In the genomic region with DNA sequence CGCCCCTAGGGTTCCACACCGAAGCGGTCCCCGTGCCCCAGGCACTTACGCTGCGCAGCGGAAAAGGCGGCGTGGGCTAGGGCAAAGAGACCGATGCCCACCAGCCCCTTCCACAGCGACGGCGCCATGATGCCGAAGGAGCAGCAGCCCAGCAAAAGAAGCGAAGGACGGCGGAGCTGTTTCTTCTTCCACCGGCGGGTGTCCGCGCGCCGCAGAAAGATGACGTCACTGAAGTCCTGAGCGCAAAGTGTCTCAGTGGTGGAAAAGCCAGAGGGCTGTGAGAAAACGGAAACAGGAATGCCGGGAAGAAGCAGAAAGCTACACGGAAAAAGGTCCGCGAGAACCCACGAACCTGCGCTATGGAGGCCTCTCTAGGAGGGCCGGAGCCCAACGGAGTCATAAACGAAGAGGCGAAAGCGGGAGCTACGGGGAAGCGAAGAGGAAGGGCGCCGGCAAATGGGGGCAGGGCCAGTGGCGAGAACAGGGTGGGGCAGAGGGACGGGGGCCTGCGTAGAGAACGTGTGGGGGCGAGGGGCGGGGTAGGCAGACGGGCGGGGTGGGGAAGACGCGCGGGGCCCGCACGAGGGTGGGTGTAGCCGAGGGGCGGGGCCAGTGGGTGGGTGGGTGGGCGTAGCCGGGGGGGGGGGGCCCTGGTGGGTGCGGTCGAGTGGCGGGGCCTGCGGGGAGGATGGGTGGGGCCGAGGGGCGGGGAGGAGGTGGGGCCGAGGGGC, we compare ENCODE assay signal across 1 cellular context.
TF ChIP-seq lines count a peak whose summit lies in the region.

A gene (minus strand): TSS at position 441 of the 731 bp plus-strand sequence. CDS start 313 bp downstream, at position 128.

TF ChIP-seq in HEK293, 187 proteins besides CTCF, POLR2A, EP300 and RAD21 (continued from another document and continues in another):
- TF ChIP-seq ZNF169 (tag by site-specific recombination; IDR thresholded peaks at IDR 0.05) = no peak
- TF ChIP-seq ZSCAN23 (tag by site-specific recombination; IDR thresholded peaks at IDR 0.05) = peak; percentile 40; the same call in 1 of the 2 replicates
- TF ChIP-seq, protein P1, sequence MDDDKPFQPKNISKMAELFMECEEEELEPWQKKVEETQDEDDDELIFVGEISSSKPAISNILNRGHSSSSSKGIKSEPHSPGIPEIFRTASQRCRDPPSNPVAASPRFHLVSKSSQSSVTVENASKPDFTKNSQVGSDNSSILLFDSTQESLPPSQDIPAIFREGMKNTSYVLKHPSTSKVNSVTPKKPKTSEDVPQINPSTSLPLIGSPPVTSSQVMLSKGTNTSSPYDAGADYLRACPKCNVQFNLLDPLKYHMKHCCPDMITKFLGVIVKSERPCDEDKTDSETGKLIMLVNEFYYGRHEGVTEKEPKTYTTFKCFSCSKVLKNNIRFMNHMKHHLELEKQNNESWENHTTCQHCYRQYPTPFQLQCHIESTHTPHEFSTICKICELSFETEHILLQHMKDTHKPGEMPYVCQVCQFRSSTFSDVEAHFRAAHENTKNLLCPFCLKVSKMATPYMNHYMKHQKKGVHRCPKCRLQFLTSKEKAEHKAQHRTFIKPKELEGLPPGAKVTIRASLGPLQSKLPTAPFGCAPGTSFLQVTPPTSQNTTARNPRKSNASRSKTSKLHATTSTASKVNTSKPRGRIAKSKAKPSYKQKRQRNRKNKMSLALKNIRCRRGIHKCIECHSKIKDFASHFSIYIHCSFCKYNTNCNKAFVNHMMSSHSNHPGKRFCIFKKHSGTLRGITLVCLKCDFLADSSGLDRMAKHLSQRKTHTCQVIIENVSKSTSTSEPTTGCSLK (tag by site-specific recombination; IDR thresholded peaks at IDR 0.05) = no peak
- TF ChIP-seq ZNF19 (tag by site-specific recombination; IDR thresholded peaks at IDR 0.05; ENCODE audit: low read depth) = no peak
- TF ChIP-seq KLF9 (tag by site-specific recombination; IDR thresholded peaks at IDR 0.05; ENCODE audit: low read depth) = peak; percentile 71
- TF ChIP-seq ZIC2 (tag by site-specific recombination; IDR thresholded peaks at IDR 0.05) = peak; percentile 53; the same call in 1 of the 2 replicates
- TF ChIP-seq, protein P2, sequence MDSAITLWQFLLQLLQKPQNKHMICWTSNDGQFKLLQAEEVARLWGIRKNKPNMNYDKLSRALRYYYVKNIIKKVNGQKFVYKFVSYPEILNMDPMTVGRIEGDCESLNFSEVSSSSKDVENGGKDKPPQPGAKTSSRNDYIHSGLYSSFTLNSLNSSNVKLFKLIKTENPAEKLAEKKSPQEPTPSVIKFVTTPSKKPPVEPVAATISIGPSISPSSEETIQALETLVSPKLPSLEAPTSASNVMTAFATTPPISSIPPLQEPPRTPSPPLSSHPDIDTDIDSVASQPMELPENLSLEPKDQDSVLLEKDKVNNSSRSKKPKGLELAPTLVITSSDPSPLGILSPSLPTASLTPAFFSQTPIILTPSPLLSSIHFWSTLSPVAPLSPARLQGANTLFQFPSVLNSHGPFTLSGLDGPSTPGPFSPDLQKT (IDR thresholded peaks at IDR 0.05; ENCODE audit: borderline replicate concordance, low read depth, low read length) = no peak
- no peak for TF ChIP-seq ZBTB1 (tag by site-specific recombination; IDR thresholded peaks at IDR 0.05)
- TF ChIP-seq ZNF768 (tag by site-specific recombination; IDR thresholded peaks at IDR 0.05) = no peak
- peak; percentile 77; the same call in 1 of the 2 replicates for TF ChIP-seq YY1 (tag by site-specific recombination; IDR thresholded peaks at IDR 0.05)
- TF ChIP-seq ZFHX2 (tag by site-specific recombination; conservative IDR thresholded peaks at IDR 0.05) = peak; percentile 72
- TF ChIP-seq, protein P3, sequence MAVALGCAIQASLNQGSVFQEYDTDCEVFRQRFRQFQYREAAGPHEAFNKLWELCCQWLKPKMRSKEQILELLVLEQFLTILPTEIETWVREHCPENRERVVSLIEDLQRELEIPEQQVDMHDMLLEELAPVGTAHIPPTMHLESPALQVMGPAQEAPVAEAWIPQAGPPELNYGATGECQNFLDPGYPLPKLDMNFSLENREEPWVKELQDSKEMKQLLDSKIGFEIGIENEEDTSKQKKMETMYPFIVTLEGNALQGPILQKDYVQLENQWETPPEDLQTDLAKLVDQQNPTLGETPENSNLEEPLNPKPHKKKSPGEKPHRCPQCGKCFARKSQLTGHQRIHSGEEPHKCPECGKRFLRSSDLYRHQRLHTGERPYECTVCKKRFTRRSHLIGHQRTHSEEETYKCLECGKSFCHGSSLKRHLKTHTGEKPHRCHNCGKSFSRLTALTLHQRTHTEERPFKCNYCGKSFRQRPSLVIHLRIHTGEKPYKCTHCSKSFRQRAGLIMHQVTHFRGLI (tag by site-specific recombination; IDR thresholded peaks at IDR 0.05) = no peak
- TF ChIP-seq ZNF174 (tag by site-specific recombination; IDR thresholded peaks at IDR 0.05) = no peak
- no peak for TF ChIP-seq ZNF114 (tag by site-specific recombination; IDR thresholded peaks at IDR 0.05)
- TF ChIP-seq, protein P4, sequence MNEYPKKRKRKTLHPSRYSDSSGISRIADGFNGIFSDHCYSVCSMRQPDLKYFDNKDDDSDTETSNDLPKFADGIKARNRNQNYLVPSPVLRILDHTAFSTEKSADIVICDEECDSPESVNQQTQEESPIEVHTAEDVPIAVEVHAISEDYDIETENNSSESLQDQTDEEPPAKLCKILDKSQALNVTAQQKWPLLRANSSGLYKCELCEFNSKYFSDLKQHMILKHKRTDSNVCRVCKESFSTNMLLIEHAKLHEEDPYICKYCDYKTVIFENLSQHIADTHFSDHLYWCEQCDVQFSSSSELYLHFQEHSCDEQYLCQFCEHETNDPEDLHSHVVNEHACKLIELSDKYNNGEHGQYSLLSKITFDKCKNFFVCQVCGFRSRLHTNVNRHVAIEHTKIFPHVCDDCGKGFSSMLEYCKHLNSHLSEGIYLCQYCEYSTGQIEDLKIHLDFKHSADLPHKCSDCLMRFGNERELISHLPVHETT (tag by site-specific recombination; IDR thresholded peaks at IDR 0.05) = peak; percentile 81
- TF ChIP-seq, protein P5, sequence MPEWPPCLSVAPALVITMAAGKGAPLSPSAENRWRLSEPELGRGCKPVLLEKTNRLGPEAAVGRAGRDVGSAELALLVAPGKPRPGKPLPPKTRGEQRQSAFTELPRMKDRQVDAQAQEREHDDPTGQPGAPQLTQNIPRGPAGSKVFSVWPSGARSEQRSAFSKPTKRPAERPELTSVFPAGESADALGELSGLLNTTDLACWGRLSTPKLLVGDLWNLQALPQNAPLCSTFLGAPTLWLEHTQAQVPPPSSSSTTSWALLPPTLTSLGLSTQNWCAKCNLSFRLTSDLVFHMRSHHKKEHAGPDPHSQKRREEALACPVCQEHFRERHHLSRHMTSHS (tag by site-specific recombination; IDR thresholded peaks at IDR 0.05) = no peak
- peak; percentile 95 for TF ChIP-seq IKZF3 (tag by site-specific recombination; IDR thresholded peaks at IDR 0.05)
- TF ChIP-seq ZNF202 (tag by site-specific recombination; IDR thresholded peaks at IDR 0.05; ENCODE audit: borderline replicate concordance) = no peak
- TF ChIP-seq ZNF529 (tag by site-specific recombination; IDR thresholded peaks at IDR 0.05; ENCODE audit: insufficient replicate concordance) = no peak
- peak; percentile 63 for TF ChIP-seq YY2 (tag by site-specific recombination; IDR thresholded peaks at IDR 0.05)
- no peak for TF ChIP-seq GFI1B (tag by site-specific recombination; IDR thresholded peaks at IDR 0.05)
- TF ChIP-seq ZNF350 (tag by site-specific recombination; IDR thresholded peaks at IDR 0.05) = no peak
- no peak for TF ChIP-seq ZNF155 (tag by site-specific recombination; IDR thresholded peaks at IDR 0.05)
- TF ChIP-seq ZEB2 (tag by site-specific recombination; IDR thresholded peaks at IDR 0.05) = peak; percentile 84
- TF ChIP-seq ZNF791 (tag by site-specific recombination; IDR thresholded peaks at IDR 0.05) = no peak
- no peak for TF ChIP-seq TCF7L2 (IDR thresholded peaks at IDR 0.05; ENCODE audit: borderline replicate concordance, low read depth, low read length)
- TF ChIP-seq ZNF610 (tag by site-specific recombination; IDR thresholded peaks at IDR 0.05; ENCODE audit: borderline replicate concordance) = no peak
- no peak for TF ChIP-seq ZNF274 (IDR thresholded peaks at IDR 0.05; ENCODE audit: low read length)
- no peak for TF ChIP-seq ZNF274 (tag by site-specific recombination; IDR thresholded peaks at IDR 0.05; ENCODE audit: borderline replicate concordance)
- no peak for TF ChIP-seq ZNF16 (tag by site-specific recombination; IDR thresholded peaks at IDR 0.05; ENCODE audit: low read depth)
- TF ChIP-seq, protein P6, sequence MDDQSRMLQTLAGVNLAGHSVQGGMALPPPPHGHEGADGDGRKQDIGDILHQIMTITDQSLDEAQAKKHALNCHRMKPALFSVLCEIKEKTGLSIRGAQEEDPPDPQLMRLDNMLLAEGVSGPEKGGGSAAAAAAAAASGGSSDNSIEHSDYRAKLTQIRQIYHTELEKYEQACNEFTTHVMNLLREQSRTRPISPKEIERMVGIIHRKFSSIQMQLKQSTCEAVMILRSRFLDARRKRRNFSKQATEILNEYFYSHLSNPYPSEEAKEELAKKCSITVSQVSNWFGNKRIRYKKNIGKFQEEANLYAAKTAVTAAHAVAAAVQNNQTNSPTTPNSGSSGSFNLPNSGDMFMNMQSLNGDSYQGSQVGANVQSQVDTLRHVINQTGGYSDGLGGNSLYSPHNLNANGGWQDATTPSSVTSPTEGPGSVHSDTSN (CRISPR knock-in tag; IDR thresholded peaks at IDR 0.05) = no peak
- TF ChIP-seq, protein P7, sequence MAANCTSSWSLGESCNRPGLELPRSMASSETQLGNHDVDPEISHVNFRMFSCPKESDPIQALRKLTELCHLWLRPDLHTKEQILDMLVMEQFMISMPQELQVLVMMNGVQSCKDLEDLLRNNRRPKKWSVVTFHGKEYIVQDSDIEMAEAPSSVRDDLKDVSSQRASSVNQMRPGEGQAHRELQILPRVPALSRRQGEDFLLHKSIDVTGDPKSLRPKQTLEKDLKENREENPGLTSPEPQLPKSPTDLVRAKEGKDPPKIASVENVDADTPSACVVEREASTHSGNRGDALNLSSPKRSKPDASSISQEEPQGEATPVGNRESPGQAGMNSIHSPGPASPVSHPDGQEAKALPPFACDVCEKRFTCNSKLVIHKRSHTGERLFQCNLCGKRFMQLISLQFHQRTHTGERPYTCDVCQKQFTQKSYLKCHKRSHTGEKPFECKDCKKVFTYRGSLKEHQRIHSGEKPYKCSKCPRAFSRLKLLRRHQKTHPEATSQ (tag by site-specific recombination; IDR thresholded peaks at IDR 0.05) = no peak
- TF ChIP-seq HOXA7 (CRISPR knock-in tag; IDR thresholded peaks at IDR 0.05; ENCODE audit: borderline replicate concordance) = no peak
- TF ChIP-seq GLIS2 (tag by site-specific recombination; IDR thresholded peaks at IDR 0.05) = peak; percentile 67; the same call in 1 of the 2 replicates
- no peak for TF ChIP-seq ZNF146 (tag by site-specific recombination; IDR thresholded peaks at IDR 0.05)
- TF ChIP-seq, protein P8, sequence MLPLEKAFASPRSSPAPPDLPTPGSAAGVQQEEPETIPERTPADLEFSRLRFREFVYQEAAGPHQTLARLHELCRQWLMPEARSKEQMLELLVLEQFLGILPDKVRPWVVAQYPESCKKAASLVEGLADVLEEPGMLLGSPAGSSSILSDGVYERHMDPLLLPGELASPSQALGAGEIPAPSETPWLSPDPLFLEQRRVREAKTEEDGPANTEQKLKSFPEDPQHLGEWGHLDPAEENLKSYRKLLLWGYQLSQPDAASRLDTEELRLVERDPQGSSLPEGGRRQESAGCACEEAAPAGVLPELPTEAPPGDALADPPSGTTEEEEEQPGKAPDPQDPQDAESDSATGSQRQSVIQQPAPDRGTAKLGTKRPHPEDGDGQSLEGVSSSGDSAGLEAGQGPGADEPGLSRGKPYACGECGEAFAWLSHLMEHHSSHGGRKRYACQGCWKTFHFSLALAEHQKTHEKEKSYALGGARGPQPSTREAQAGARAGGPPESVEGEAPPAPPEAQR (tag by site-specific recombination; IDR thresholded peaks at IDR 0.05) = peak; percentile 44; the same call in 1 of the 2 replicates
- no peak for TF ChIP-seq MEIS1 (CRISPR knock-in tag; IDR thresholded peaks at IDR 0.05; ENCODE audit: borderline replicate concordance)
- TF ChIP-seq RBAK (tag by site-specific recombination; IDR thresholded peaks at IDR 0.05) = no peak
- TF ChIP-seq SETDB1 (IDR thresholded peaks at IDR 0.05; ENCODE audit: insufficient read length, low read length) = no peak
- peak; percentile 74 for TF ChIP-seq KLF1 (tag by site-specific recombination; IDR thresholded peaks at IDR 0.05)
- TF ChIP-seq ZBTB21 (tag by site-specific recombination; IDR thresholded peaks at IDR 0.05) = peak; percentile 92
- TF ChIP-seq, protein P9, sequence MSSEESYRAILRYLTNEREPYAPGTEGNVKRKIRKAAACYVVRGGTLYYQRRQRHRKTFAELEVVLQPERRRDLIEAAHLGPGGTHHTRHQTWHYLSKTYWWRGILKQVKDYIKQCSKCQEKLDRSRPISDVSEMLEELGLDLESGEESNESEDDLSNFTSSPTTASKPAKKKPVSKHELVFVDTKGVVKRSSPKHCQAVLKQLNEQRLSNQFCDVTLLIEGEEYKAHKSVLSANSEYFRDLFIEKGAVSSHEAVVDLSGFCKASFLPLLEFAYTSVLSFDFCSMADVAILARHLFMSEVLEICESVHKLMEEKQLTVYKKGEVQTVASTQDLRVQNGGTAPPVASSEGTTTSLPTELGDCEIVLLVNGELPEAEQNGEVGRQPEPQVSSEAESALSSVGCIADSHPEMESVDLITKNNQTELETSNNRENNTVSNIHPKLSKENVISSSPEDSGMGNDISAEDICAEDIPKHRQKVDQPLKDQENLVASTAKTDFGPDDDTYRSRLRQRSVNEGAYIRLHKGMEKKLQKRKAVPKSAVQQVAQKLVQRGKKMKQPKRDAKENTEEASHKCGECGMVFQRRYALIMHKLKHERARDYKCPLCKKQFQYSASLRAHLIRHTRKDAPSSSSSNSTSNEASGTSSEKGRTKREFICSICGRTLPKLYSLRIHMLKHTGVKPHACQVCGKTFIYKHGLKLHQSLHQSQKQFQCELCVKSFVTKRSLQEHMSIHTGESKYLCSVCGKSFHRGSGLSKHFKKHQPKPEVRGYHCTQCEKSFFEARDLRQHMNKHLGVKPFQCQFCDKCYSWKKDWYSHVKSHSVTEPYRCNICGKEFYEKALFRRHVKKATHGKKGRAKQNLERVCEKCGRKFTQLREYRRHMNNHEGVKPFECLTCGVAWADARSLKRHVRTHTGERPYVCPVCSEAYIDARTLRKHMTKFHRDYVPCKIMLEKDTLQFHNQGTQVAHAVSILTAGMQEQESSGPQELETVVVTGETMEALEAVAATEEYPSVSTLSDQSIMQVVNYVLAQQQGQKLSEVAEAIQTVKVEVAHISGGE (tag by site-specific recombination; conservative IDR thresholded peaks at IDR 0.05; ENCODE audit: low read depth) = peak; percentile 93
- no peak for TF ChIP-seq ZNF248 (tag by site-specific recombination; IDR thresholded peaks at IDR 0.05)
- TF ChIP-seq ZNF37A (tag by site-specific recombination; IDR thresholded peaks at IDR 0.05) = no peak
- TF ChIP-seq ZNF544 (tag by site-specific recombination; IDR thresholded peaks at IDR 0.05) = no peak
- no peak for TF ChIP-seq ZNF138 (tag by site-specific recombination; IDR thresholded peaks at IDR 0.05; ENCODE audit: borderline replicate concordance)
